9 cellular contexts compared by ENCODE assay signal in genomic region chr10:5948999-5949759, GRCh38. TPM values are rescaled to one million over a fixed set of nuclear protein-coding genes. Genes with fewer than 3 reads are reported as not detected.
A peak's percentile ranks its signal among the peaks of the same experiment; 100 is the strongest.
DNase-seq lines count a peak whose midpoint lies in the region; ATAC-seq and TF ChIP-seq lines count a peak whose summit lies in the region.
"Had no signal": no experiment of that assay in that cellular context is flagged by ENCODE, and none has a peak within 500 bp of the region (broad histone marks: within the 10 kb centered on the region; RNA-seq: fewer than 3 reads in every experiment).

No MANE protein-coding gene starts in this region.

- H3K4me3 ChIP-seq in DND-41 (ENCODE audit: low read depth in 1 of 2, low read length in 2 of 2) (no peak overlapping the region), fibroblast of pulmonary artery (replicated peaks; ENCODE audit: low read depth, low read length) (no peak overlapping the region), osteoblast (ENCODE audit: insufficient read depth, low read length) (no peak overlapping the region)
- H3K4me3 ChIP-seq in Jurkat, Clone E6-1 (ENCODE audit: low read length), result no peak overlapping the region

- H3K79me2 ChIP-seq in DND-41 (ENCODE audit: insufficient read depth, low read length) (no peaks in the 10 kb centered on the region), osteoblast (ENCODE audit: insufficient read depth, low read length) (no peaks in the 10 kb centered on the region)

- peak; percentile 15 for DNase-seq in DND-41
- DNase-seq in Jurkat, Clone E6-1 (ENCODE audit: low read depth, low spot score), result peak; percentile 10
- peak; percentile 27 to 32 for DNase-seq in activated CD4-positive, alpha-beta T cell treated with anti-CD3 and anti-CD28 coated beads, Interleukin-2, amount 50 U/mL, for 4 hours
- peak; percentile 75 for DNase-seq in fibroblast of pulmonary artery (ENCODE audit: low read depth)
- DNase-seq in osteoblast (ENCODE audit: insufficient read length, low spot score, missing footprints), result peak; percentile 90
- DNase-seq in SW 1271 (lab: John Stamatoyannopoulos, UW), result no peak
- no peak for DNase-seq in dedifferentiated amniotic fluid mesenchymal stem cell (ENCODE audit: extremely low spot score)

- H3K27ac ChIP-seq in DND-41 (ENCODE audit: low read length), result no peak overlapping the region
- no peak overlapping the region for H3K27ac ChIP-seq in osteoblast (ENCODE audit: low read depth, low read length)
- H3K27ac ChIP-seq: neutrophil had no signal

- no peaks in the 10 kb centered on the region for H4K20me1 ChIP-seq in DND-41 (ENCODE audit: insufficient read depth, low read length)
- no peaks in the 10 kb centered on the region for H4K20me1 ChIP-seq in osteoblast (ENCODE audit: insufficient read depth, low read length)

- TF ChIP-seq CTCF in DND-41 (IDR thresholded peaks at IDR 0.05; ENCODE audit: borderline replicate concordance, extremely low read depth, low read length, poor library complexity, severe bottlenecking) (peak; percentile 51), fibroblast of pulmonary artery (IDR thresholded peaks at IDR 0.05; ENCODE audit: low read length, missing control alignments) (peak; percentile 67), osteoblast (IDR thresholded peaks at IDR 0.05; ENCODE audit: extremely low read depth, low read depth, low read length) (peak; percentile 67)

- H3K27me3 ChIP-seq in DND-41 (ENCODE audit: insufficient read depth, low read length, poor library complexity), result no peaks in the 10 kb centered on the region
- no peaks in the 10 kb centered on the region for H3K27me3 ChIP-seq in osteoblast (ENCODE audit: insufficient read depth, low read length)
- H3K27me3 ChIP-seq: neutrophil had no signal

- 0 out of 3 replicates have a peak, but pooled peaks have one; percentile 33 for ATAC-seq in DND-41 (ENCODE audit: insufficient read depth, low read depth)
- ATAC-seq in HG02759 (IDR thresholded peaks at IDR 0.05; ENCODE audit: unreplicated experiment), result no peak

- H3K36me3 ChIP-seq in DND-41 (ENCODE audit: insufficient read depth, low read length), result no peaks in the 10 kb centered on the region
- H3K36me3 ChIP-seq in osteoblast (ENCODE audit: insufficient read depth, low read length), result no peaks in the 10 kb centered on the region
- H3K36me3 ChIP-seq: neutrophil had no signal

- H3K4me2 ChIP-seq in DND-41 (ENCODE audit: insufficient read depth, low read length) (no peak overlapping the region), osteoblast (ENCODE audit: insufficient read depth, low read length) (no peak overlapping the region)

- no peaks in the 10 kb centered on the region for H3K9me3 ChIP-seq in DND-41 (ENCODE audit: insufficient read depth, low read length, severe bottlenecking)
- no peaks in the 10 kb centered on the region for H3K9me3 ChIP-seq in osteoblast (ENCODE audit: low read depth, low read length)
- H3K9me3 ChIP-seq: neutrophil had no signal

- no peak overlapping the region for H3K9ac ChIP-seq in DND-41 (ENCODE audit: low read depth, low read length)

- no peaks in the 10 kb centered on the region for H3K4me1 ChIP-seq in DND-41 (ENCODE audit: insufficient read depth, low read length)
- peaks cover 25% of the 10 kb centered on the region for H3K4me1 ChIP-seq in osteoblast (ENCODE audit: insufficient read depth, low read length)

- H2AFZ ChIP-seq in DND-41 (ENCODE audit: low read depth, low read length) (no peak overlapping the region), osteoblast (ENCODE audit: low read length) (no peak overlapping the region)

RNA-seq across cellular contexts. Expression of gene IL15RA, which starts 28.2 kb away (rescaled TPM):
- polyA plus RNA-seq in Jurkat, Clone E6-1 (2012; ENCODE audit: insufficient read depth, insufficient read length), result not detected
- 1.1 and 1.2 TPM in 2 replicates for total RNA-seq in osteoblast

RNA-seq across cellular contexts. Expression of gene FBH1, which starts 59.1 kb away (rescaled TPM):
- polyA plus RNA-seq in Jurkat, Clone E6-1 (2012; ENCODE audit: insufficient read depth, insufficient read length), result 51.8 TPM
- 80.2 and 93.7 TPM in 2 replicates for total RNA-seq in osteoblast

RNA-seq across cellular contexts. Expression of gene ANKRD16, which starts 59.5 kb away (rescaled TPM):
- 12.7 TPM for polyA plus RNA-seq in Jurkat, Clone E6-1 (2012; ENCODE audit: insufficient read depth, insufficient read length)
- total RNA-seq in osteoblast, result 7.2 and 9.4 TPM in 2 replicates

Comparison
In these comparisons a context has a peak if more than half of its experiments do, and no peak if none do; other contexts are left out.
1. DNase-seq: peak in DND-41 (single experiment), Jurkat, Clone E6-1 (single experiment), activated CD4-positive, alpha-beta T cell treated with anti-CD3 and anti-CD28 coated beads, Interleukin-2, amount 50 U/mL, for 4 hours (2 of 2), fibroblast of pulmonary artery (single experiment) and osteoblast (single experiment); none in SW 1271 (0 of 2) and dedifferentiated amniotic fluid mesenchymal stem cell (single experiment).
2. Peak in every context shown above with its lines, with median percentiles within 50 percentile points of each other: CTCF ChIP-seq.